27 cellular contexts compared by ENCODE assay signal in the genomic region with DNA sequence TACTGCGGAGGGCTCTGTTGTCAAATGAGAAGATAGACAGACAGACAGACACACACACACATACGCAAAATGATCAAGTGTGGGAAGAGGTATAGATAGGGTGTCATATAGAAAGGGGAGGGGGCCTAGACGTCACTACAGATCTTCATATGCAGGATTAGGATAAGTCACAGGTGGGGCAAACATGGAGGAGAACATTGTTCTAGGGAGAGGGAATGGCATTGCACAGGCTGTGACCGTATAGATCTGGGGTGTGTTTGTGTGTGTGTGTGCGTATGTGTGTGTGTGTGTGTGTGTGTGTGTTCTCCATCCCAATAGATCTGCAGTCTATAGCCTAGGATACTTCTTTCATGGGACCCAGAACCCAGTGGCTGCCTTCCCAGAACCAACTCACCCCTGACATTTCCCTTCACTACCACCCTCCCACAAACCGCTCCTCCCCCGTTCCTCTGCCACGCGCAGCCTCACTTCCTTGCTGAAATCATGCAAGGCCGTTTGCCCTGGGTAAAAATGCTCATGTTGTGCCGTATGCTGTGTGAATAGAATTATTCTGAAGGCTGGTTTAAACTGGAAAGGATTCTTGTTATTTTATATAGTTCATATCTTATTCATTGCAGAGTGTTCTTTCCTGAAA. TPM values are rescaled to one million over a fixed set of nuclear protein-coding genes. Genes with fewer than 3 reads are reported as not detected.
DNase-seq lines count a peak whose midpoint lies in the region; ATAC-seq and TF ChIP-seq lines count a peak whose summit lies in the region.
"Had no signal": no experiment of that assay in that cellular context is flagged by ENCODE, and none has a peak within 500 bp of the region (broad histone marks: within the 10 kb centered on the region; RNA-seq: fewer than 3 reads in every experiment).

No MANE protein-coding gene starts in this region.

- no peak for ATAC-seq in stimulated activated naive B cell treated with anti-CD40 and anti-IgM and Interleukin-4, amounts not matched to agents 10 μg/mL and 1 μg/mL and 100 μg/mL, for 72 hours (replicated peaks)
- no peak for ATAC-seq in GM21737 (IDR thresholded peaks at IDR 0.05; ENCODE audit: unreplicated experiment)
- ATAC-seq: HepG2; stimulated activated naive CD8-positive, alpha-beta T cell treated with anti-CD3 and anti-CD28 coated beads, Interleukin-15, amount 100 ng/mL, for 72 hours had no signal

- no peaks in the 10 kb centered on the region for H3K9me3 Mint-ChIP-seq in HFFc6
- H3K9me3 Mint-ChIP-seq in T-helper 2 cell treated with Interferon-gamma antibody and Interleukin-4, amounts not matched to agents 5 μg/mL and 100 μg/mL, for 36 hours: no peaks in the 10 kb centered on the region
- peaks cover 0 to 4% of the 10 kb centered on the region in 2 donors for H3K9me3 Mint-ChIP-seq in stimulated activated naive B cell treated with anti-CD40 and anti-IgM and Interleukin-4, amounts not matched to agents 10 μg/mL and 1 μg/mL and 100 μg/mL, for 72 hours
- H3K9me3 Mint-ChIP-seq in activated T-cell treated with anti-CD3 and anti-CD28 coated beads, Interleukin-2, amount 50 U/mL, for 24 hours: no peaks in the 10 kb centered on the region
- H3K9me3 Mint-ChIP-seq: activated CD4-positive, alpha-beta memory T cell treated with anti-CD3 and anti-CD28 coated beads for 36 hours; activated naive CD4-positive, alpha-beta T cell treated with anti-CD3 and anti-CD28 coated beads for 36 hours; central memory CD8-positive, alpha-beta T cell; neural crest cell; stimulated activated naive CD8-positive, alpha-beta T cell treated with anti-CD3 and anti-CD28 coated beads, Interleukin-15, amount 100 ng/mL, for 72 hours; type B pancreatic cell had no signal

- no peaks in the 10 kb centered on the region for H3K36me3 Mint-ChIP-seq in HFFc6 (ENCODE audit: low read depth)
- no peaks in the 10 kb centered on the region for H3K36me3 Mint-ChIP-seq in T-helper 2 cell treated with Interferon-gamma antibody and Interleukin-4, amounts not matched to agents 5 μg/mL and 100 μg/mL, for 36 hours (ENCODE audit: low read depth)
- no peaks in the 10 kb centered on the region for H3K36me3 Mint-ChIP-seq in stimulated activated naive B cell treated with anti-CD40 and anti-IgM and Interleukin-4, amounts not matched to agents 10 μg/mL and 1 μg/mL and 100 μg/mL, for 72 hours
- no peaks in the 10 kb centered on the region for H3K36me3 Mint-ChIP-seq in activated T-cell treated with anti-CD3 and anti-CD28 coated beads, Interleukin-2, amount 50 U/mL, for 24 hours (ENCODE audit: low read depth)
- H3K36me3 Mint-ChIP-seq: activated CD4-positive, alpha-beta memory T cell treated with anti-CD3 and anti-CD28 coated beads for 36 hours; type B pancreatic cell; WTC11 had no signal

- no peak for TF ChIP-seq CTCF in HFFc6 (IDR thresholded peaks at IDR 0.05)
- no peak for TF ChIP-seq CTCF in fibroblast of the aortic adventitia (IDR thresholded peaks at IDR 0.05; ENCODE audit: insufficient read depth, low read length)

- no peak for DNase-seq in HFFc6
- DNase-seq in T-helper 2 cell treated with Interferon-gamma antibody and Interleukin-4, amounts not matched to agents 5 μg/mL and 100 μg/mL, for 36 hours (ENCODE audit: low spot score): peak; percentile 16
- DNase-seq in fibroblast of the aortic adventitia (ENCODE audit: low read depth): peak; percentile 34
- no peak for DNase-seq in stimulated activated naive B cell treated with anti-CD40 and anti-IgM and Interleukin-4, amounts not matched to agents 10 μg/mL and 1 μg/mL and 100 μg/mL, for 72 hours
- no peak for DNase-seq in activated T-cell treated with anti-CD3 and anti-CD28 coated beads, Interleukin-2, amount 50 U/mL, for 24 hours
- no peak for DNase-seq in activated CD8-positive, alpha-beta memory T cell treated with anti-CD3 and anti-CD28 coated beads, Interleukin-2, amount 50 U/mL, for 4 hours
- DNase-seq: activated CD4-positive, alpha-beta memory T cell treated with anti-CD3 and anti-CD28 coated beads for 36 hours; activated naive CD4-positive, alpha-beta T cell treated with anti-CD3 and anti-CD28 coated beads for 36 hours; activated T-cell treated with anti-CD3 and anti-CD28 coated beads, Interleukin-2, amount 50 U/mL, for 1 hour; AML-193; aorta; Caco-2; left ventricle myocardium inferior; NCI-H146; SHP77; stimulated activated CD4-positive, alpha-beta T cell treated with anti-CD3 and anti-CD28 coated beads, Interleukin-4, amount 100 ng/mL, for 24 hours; stimulated activated naive CD8-positive, alpha-beta T cell treated with anti-CD3 and anti-CD28 coated beads, Interleukin-15, amount 100 ng/mL, for 72 hours; T-helper 1 cell had no signal

- H3K27me3 Mint-ChIP-seq in HFFc6 (ENCODE audit: insufficient read depth): peaks cover 22% of the 10 kb centered on the region
- H3K27me3 Mint-ChIP-seq in T-helper 2 cell treated with Interferon-gamma antibody and Interleukin-4, amounts not matched to agents 5 μg/mL and 100 μg/mL, for 36 hours (ENCODE audit: low read depth): peaks cover 40% of the 10 kb centered on the region
- H3K27me3 Mint-ChIP-seq in stimulated activated naive B cell treated with anti-CD40 and anti-IgM and Interleukin-4, amounts not matched to agents 10 μg/mL and 1 μg/mL and 100 μg/mL, for 72 hours: peaks cover 39 to 48% of the 10 kb centered on the region in 2 donors
- peaks cover 36% of the 10 kb centered on the region for H3K27me3 Mint-ChIP-seq in activated T-cell treated with anti-CD3 and anti-CD28 coated beads, Interleukin-2, amount 50 U/mL, for 24 hours

- peak overlapping the region; percentile 62 for H3K27ac Mint-ChIP-seq in HFFc6
- no peak overlapping the region for H3K27ac Mint-ChIP-seq in T-helper 2 cell treated with Interferon-gamma antibody and Interleukin-4, amounts not matched to agents 5 μg/mL and 100 μg/mL, for 36 hours
- H3K27ac Mint-ChIP-seq in stimulated activated naive B cell treated with anti-CD40 and anti-IgM and Interleukin-4, amounts not matched to agents 10 μg/mL and 1 μg/mL and 100 μg/mL, for 72 hours: peak overlapping the region; percentile 38
- no peak overlapping the region for H3K27ac Mint-ChIP-seq in activated T-cell treated with anti-CD3 and anti-CD28 coated beads, Interleukin-2, amount 50 U/mL, for 24 hours
- H3K27ac Mint-ChIP-seq: activated CD4-positive, alpha-beta memory T cell treated with anti-CD3 and anti-CD28 coated beads for 36 hours; activated naive CD4-positive, alpha-beta T cell treated with anti-CD3 and anti-CD28 coated beads for 36 hours; stimulated activated naive CD8-positive, alpha-beta T cell treated with anti-CD3 and anti-CD28 coated beads, Interleukin-15, amount 100 ng/mL, for 72 hours; type B pancreatic cell had no signal

- H3K4me1 Mint-ChIP-seq in HFFc6 (ENCODE audit: low read depth): peaks cover 7% of the 10 kb centered on the region; the same call in 1 of the 2 replicates
- H3K4me1 Mint-ChIP-seq in T-helper 2 cell treated with Interferon-gamma antibody and Interleukin-4, amounts not matched to agents 5 μg/mL and 100 μg/mL, for 36 hours (ENCODE audit: low read depth): peaks cover 21% of the 10 kb centered on the region
- H3K4me1 Mint-ChIP-seq in stimulated activated naive B cell treated with anti-CD40 and anti-IgM and Interleukin-4, amounts not matched to agents 10 μg/mL and 1 μg/mL and 100 μg/mL, for 72 hours: peaks cover 16 to 20% of the 10 kb centered on the region in 2 donors
- peaks cover 7% of the 10 kb centered on the region for H3K4me1 Mint-ChIP-seq in activated T-cell treated with anti-CD3 and anti-CD28 coated beads, Interleukin-2, amount 50 U/mL, for 24 hours (ENCODE audit: low read depth)
- H3K4me1 Mint-ChIP-seq: central memory CD8-positive, alpha-beta T cell; neural crest cell; stimulated activated naive CD8-positive, alpha-beta T cell treated with anti-CD3 and anti-CD28 coated beads, Interleukin-15, amount 100 ng/mL, for 72 hours had no signal

- H3K4me3 ChIP-seq in fibroblast of the aortic adventitia (ENCODE audit: low read depth, low read length): no peak overlapping the region
- H3K4me3 ChIP-seq: esophagus muscularis mucosa, left ventricle myocardium inferior had no signal

- no peak overlapping the region for H3K4me3 Mint-ChIP-seq in HFFc6
- no peak overlapping the region for H3K4me3 Mint-ChIP-seq in T-helper 2 cell treated with Interferon-gamma antibody and Interleukin-4, amounts not matched to agents 5 μg/mL and 100 μg/mL, for 36 hours
- H3K4me3 Mint-ChIP-seq in stimulated activated naive B cell treated with anti-CD40 and anti-IgM and Interleukin-4, amounts not matched to agents 10 μg/mL and 1 μg/mL and 100 μg/mL, for 72 hours: no peak overlapping the region
- no peak overlapping the region for H3K4me3 Mint-ChIP-seq in activated T-cell treated with anti-CD3 and anti-CD28 coated beads, Interleukin-2, amount 50 U/mL, for 24 hours
- H3K4me3 Mint-ChIP-seq: activated CD4-positive, alpha-beta memory T cell treated with anti-CD3 and anti-CD28 coated beads for 36 hours; activated naive CD4-positive, alpha-beta T cell treated with anti-CD3 and anti-CD28 coated beads for 36 hours; central memory CD8-positive, alpha-beta T cell; neural crest cell; stimulated activated naive CD8-positive, alpha-beta T cell treated with anti-CD3 and anti-CD28 coated beads, Interleukin-15, amount 100 ng/mL, for 72 hours; type B pancreatic cell; WTC11 had no signal

RNA-seq across cellular contexts. Expression of a gene that starts 50.5 kb away (rescaled TPM):
- total RNA-seq in HFFc6 (2021; fragmentation: NEBNext Ultra II Directional; extraction: Animal tissue kit (Norgen Biotek cat#: 25700)): under 1 TPM in 1 of 6 experiments, not detected in 5; 0.55 TPM
- not detected in 2 replicates for total RNA-seq in fibroblast of the aortic adventitia (ENCODE audit: low replicate concordance)
- total RNA-seq: activated naive CD4-positive, alpha-beta T cell treated with anti-CD3 and anti-CD28 coated beads for 36 hours; aorta; Caco-2; esophagus muscularis mucosa; glomerular endothelial cell; HepG2; left ventricle myocardium inferior; mononuclear cell; neural crest cell; WTC11 had no signal

RNA-seq across cellular contexts. Expression of a gene that starts 57.3 kb away (rescaled TPM):
- not detected for total RNA-seq in HFFc6 (2021; fragmentation: NEBNext Ultra II Directional; extraction: Animal tissue kit (Norgen Biotek cat#: 25700))
- total RNA-seq in fibroblast of the aortic adventitia (ENCODE audit: low replicate concordance): not detected in 2 replicates
- total RNA-seq: activated CD4-positive, alpha-beta memory T cell treated with anti-CD3 and anti-CD28 coated beads for 36 hours; activated naive CD4-positive, alpha-beta T cell treated with anti-CD3 and anti-CD28 coated beads for 36 hours; Caco-2; glomerular endothelial cell; HepG2; mononuclear cell; neural crest cell; WTC11 had no signal

Comparison
In these comparisons a context has a peak if more than half of its experiments do, and no peak if none do; other contexts are left out.
1. DNase-seq: peak in T-helper 2 cell treated with Interferon-gamma antibody and Interleukin-4, amounts not matched to agents 5 μg/mL and 100 μg/mL, for 36 hours (single experiment) and fibroblast of the aortic adventitia (single experiment); none in HFFc6 (single experiment), stimulated activated naive B cell treated with anti-CD40 and anti-IgM and Interleukin-4, amounts not matched to agents 10 μg/mL and 1 μg/mL and 100 μg/mL, for 72 hours (single experiment), activated T-cell treated with anti-CD3 and anti-CD28 coated beads, Interleukin-2, amount 50 U/mL, for 24 hours (single experiment) and activated CD8-positive, alpha-beta memory T cell treated with anti-CD3 and anti-CD28 coated beads, Interleukin-2, amount 50 U/mL, for 4 hours (single experiment).
2. H3K27ac Mint-ChIP-seq: peak in HFFc6 (single experiment) and stimulated activated naive B cell treated with anti-CD40 and anti-IgM and Interleukin-4, amounts not matched to agents 10 μg/mL and 1 μg/mL and 100 μg/mL, for 72 hours (single experiment); none in T-helper 2 cell treated with Interferon-gamma antibody and Interleukin-4, amounts not matched to agents 5 μg/mL and 100 μg/mL, for 36 hours (single experiment) and activated T-cell treated with anti-CD3 and anti-CD28 coated beads, Interleukin-2, amount 50 U/mL, for 24 hours (single experiment).